9 cellular contexts compared by ENCODE assay signal in genomic region chr12:101857043-101857558, GRCh38. TPM values are rescaled to one million over a fixed set of nuclear protein-coding genes. Genes with fewer than 3 reads are reported as not detected.
DNase-seq lines count a peak whose midpoint lies in the region; ATAC-seq and TF ChIP-seq lines count a peak whose summit lies in the region.
"Had no signal": no experiment of that assay in that cellular context is flagged by ENCODE, and none has a peak within 500 bp of the region (broad histone marks: within the 10 kb centered on the region; RNA-seq: fewer than 3 reads in every experiment).

No MANE protein-coding gene starts in this region.

- H3K4me1 Mint-ChIP-seq in MCF 10A (ENCODE audit: insufficient read depth, unreplicated experiment), result peaks cover 26% of the 10 kb centered on the region
- H3K4me1 Mint-ChIP-seq in WTC11, result peaks cover 9% of the 10 kb centered on the region
- peaks cover 27% of the 10 kb centered on the region for H3K4me1 Mint-ChIP-seq in activated CD4-positive, alpha-beta T cell treated with anti-CD3 and anti-CD28 coated beads for 36 hours

- POLR2A ChIA-PET in MCF 10A (lab: Yijun Ruan, JAX), result interaction anchor here (0.9 to 1.0 kb wide), 3 partner anchors 27 to 902 kb away, joined by 3 read pairs; partner anchors contain the start of genes GNPTAB and WASHC3
- POLR2A ChIA-PET in WTC11 (lab: Charles Lee), result no interaction called here
- POLR2A ChIA-PET in activated CD4-positive, alpha-beta T cell treated with anti-CD3 and anti-CD28 coated beads for 36 hours (lab: Charles Lee), result no interaction called here

- intact Hi-C loops in MCF 10A (cut with micrococcal nuclease), result no loop called here
- intact Hi-C loops in breast epithelium (cut with DNase I; ENCODE audit: low total_unique reads), result no loop called here
- intact Hi-C loops in upper lobe of right lung (cut with DNase I), result no loop called here
- intact Hi-C loops in activated CD4-positive, alpha-beta T cell treated with anti-CD3 and anti-CD28 coated beads for 36 hours (cut with DNase I, micrococcal nuclease), result no loop called here

- H3K27ac Mint-ChIP-seq in MCF 10A (ENCODE audit: low read depth, unreplicated experiment), result no peak overlapping the region
- H3K27ac Mint-ChIP-seq in WTC11, result no peak overlapping the region
- H3K27ac Mint-ChIP-seq in activated CD4-positive, alpha-beta T cell treated with anti-CD3 and anti-CD28 coated beads for 36 hours, result no peak overlapping the region

- H3K9me3 Mint-ChIP-seq in MCF 10A (ENCODE audit: unreplicated experiment) (no peaks in the 10 kb centered on the region), WTC11 (no peaks in the 10 kb centered on the region)
- H3K9me3 Mint-ChIP-seq in activated CD4-positive, alpha-beta T cell treated with anti-CD3 and anti-CD28 coated beads for 36 hours (ENCODE audit: low read depth), result no peaks in the 10 kb centered on the region

- H3K4me3 ChIP-seq in breast epithelium (no peak overlapping the region), upper lobe of right lung (no peak overlapping the region)

- CTCF ChIA-PET in MCF 10A (lab: Yijun Ruan, JAX) (interaction anchor here (0.6 to 0.7 kb wide), 4 partner anchors 18 to 1479 kb away, joined by 3 to 4 read pairs (median 3); no protein-coding TSS in a partner anchor), WTC11 (lab: Charles Lee) (no interaction called here)
- CTCF ChIA-PET in activated CD4-positive, alpha-beta T cell treated with anti-CD3 and anti-CD28 coated beads for 36 hours (lab: Charles Lee), result no interaction called here

- no peak for TF ChIP-seq POLR2A in breast epithelium (IDR thresholded peaks at IDR 0.05)

- TF ChIP-seq CTCF in MCF 10A (IDR thresholded peaks at IDR 0.05; ENCODE audit: unreplicated experiment) (no peak), breast epithelium (IDR thresholded peaks at IDR 0.05) (no peak), upper lobe of right lung (IDR thresholded peaks at IDR 0.05) (no peak), WTC11 (IDR thresholded peaks at IDR 0.05) (no peak)

- BruUV-seq in MCF 10A (replicated peaks; lab: Mats Ljungman, UMichigan), result no TSS peak

- no peak overlapping the region for H3K27ac ChIP-seq in breast epithelium
- H3K27ac ChIP-seq in upper lobe of right lung, result peak overlapping the region; percentile 32
- H3K27ac ChIP-seq: C4-2B had no signal

- no peaks in the 10 kb centered on the region for H3K36me3 ChIP-seq in breast epithelium
- no peaks in the 10 kb centered on the region for H3K36me3 ChIP-seq in upper lobe of right lung

- ATAC-seq in HG03457 (IDR thresholded peaks at IDR 0.05; ENCODE audit: unreplicated experiment), result peak; percentile 35
- ATAC-seq in upper lobe of right lung, result peak; percentile 30
- ATAC-seq in WTC11, result no peak
- ATAC-seq in activated CD4-positive, alpha-beta T cell treated with anti-CD3 and anti-CD28 coated beads for 36 hours, result no peak

- H3K9me3 ChIP-seq in breast epithelium, result no peaks in the 10 kb centered on the region
- no peaks in the 10 kb centered on the region for H3K9me3 ChIP-seq in upper lobe of right lung

- H3K27me3 Mint-ChIP-seq in MCF 10A (ENCODE audit: insufficient read depth, unreplicated experiment), result no peaks in the 10 kb centered on the region
- no peaks in the 10 kb centered on the region for H3K27me3 Mint-ChIP-seq in WTC11 (ENCODE audit: low read depth)
- H3K27me3 Mint-ChIP-seq in activated CD4-positive, alpha-beta T cell treated with anti-CD3 and anti-CD28 coated beads for 36 hours, result no peaks in the 10 kb centered on the region

- no peaks in the 10 kb centered on the region for H3K36me3 Mint-ChIP-seq in MCF 10A (ENCODE audit: insufficient read depth, unreplicated experiment)
- no peaks in the 10 kb centered on the region for H3K36me3 Mint-ChIP-seq in WTC11
- H3K36me3 Mint-ChIP-seq in activated CD4-positive, alpha-beta T cell treated with anti-CD3 and anti-CD28 coated beads for 36 hours (ENCODE audit: low read depth), result peaks cover 1% of the 10 kb centered on the region

- DNase-seq in MCF 10A (ENCODE audit: unreplicated experiment) (peak; percentile 37), breast epithelium (ENCODE audit: low spot score in 2 of 2) (no peak), dermis blood vessel endothelial cell (peak; percentile 75), upper lobe of right lung (no peak), T-helper 1 cell (no peak), WTC11 (ENCODE audit: low spot score) (no peak)
- DNase-seq in activated CD4-positive, alpha-beta T cell treated with anti-CD3 and anti-CD28 coated beads for 36 hours, result no peak

- no peak overlapping the region for H3K4me3 Mint-ChIP-seq in MCF 10A (ENCODE audit: unreplicated experiment)
- H3K4me3 Mint-ChIP-seq in WTC11, result no peak overlapping the region
- no peak overlapping the region for H3K4me3 Mint-ChIP-seq in activated CD4-positive, alpha-beta T cell treated with anti-CD3 and anti-CD28 coated beads for 36 hours

- H3K27me3 ChIP-seq in breast epithelium, result no peaks in the 10 kb centered on the region
- no peaks in the 10 kb centered on the region for H3K27me3 ChIP-seq in upper lobe of right lung

- H3K4me1 ChIP-seq in breast epithelium (no peaks in the 10 kb centered on the region), upper lobe of right lung (peaks cover 30% of the 10 kb centered on the region)

TF ChIP-seq in WTC11, 78 proteins besides CTCF, POLR2A, EP300 and RAD21 (continues in another document):
- TF ChIP-seq, protein P1, sequence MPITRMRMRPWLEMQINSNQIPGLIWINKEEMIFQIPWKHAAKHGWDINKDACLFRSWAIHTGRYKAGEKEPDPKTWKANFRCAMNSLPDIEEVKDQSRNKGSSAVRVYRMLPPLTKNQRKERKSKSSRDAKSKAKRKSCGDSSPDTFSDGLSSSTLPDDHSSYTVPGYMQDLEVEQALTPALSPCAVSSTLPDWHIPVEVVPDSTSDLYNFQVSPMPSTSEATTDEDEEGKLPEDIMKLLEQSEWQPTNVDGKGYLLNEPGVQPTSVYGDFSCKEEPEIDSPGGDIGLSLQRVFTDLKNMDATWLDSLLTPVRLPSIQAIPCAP (CRISPR knock-in tag; IDR thresholded peaks at IDR 0.05), result no peak
- no peak for TF ChIP-seq ZNF671 (CRISPR knock-in tag; IDR thresholded peaks at IDR 0.05)
- no peak for TF ChIP-seq EMX1 (CRISPR knock-in tag; IDR thresholded peaks at IDR 0.05)
- TF ChIP-seq E2F4 (CRISPR knock-in tag; IDR thresholded peaks at IDR 0.05; ENCODE audit: borderline replicate concordance, low read depth), result no peak
- TF ChIP-seq ZNF281 (CRISPR knock-in tag; IDR thresholded peaks at IDR 0.05), result no peak
- TF ChIP-seq ZNF219 (CRISPR knock-in tag; IDR thresholded peaks at IDR 0.05; ENCODE audit: borderline replicate concordance), result no peak
- TF ChIP-seq ETV6 (CRISPR knock-in tag; IDR thresholded peaks at IDR 0.05), result no peak
- TF ChIP-seq GABPB1 (CRISPR knock-in tag; IDR thresholded peaks at IDR 0.05), result no peak
- TF ChIP-seq SMAD3 (CRISPR knock-in tag; IDR thresholded peaks at IDR 0.05; ENCODE audit: borderline replicate concordance), result no peak

RNA-seq across cellular contexts. Expression of gene DRAM1, which starts 20.3 kb away (rescaled TPM):
- total RNA-seq in MCF 10A (2022) (8.7 and 10.1 TPM in 2 replicates), breast epithelium (10 to 100 TPM; 31.2 to 32.4 (median 31.6) TPM), dermis blood vessel endothelial cell (22.3 and 30.1 TPM in 2 replicates), upper lobe of right lung (162 TPM), WTC11 (2021) (6.0 to 6.9 TPM (median 6.6 TPM) in 3 replicates)
- total RNA-seq in activated CD4-positive, alpha-beta T cell treated with anti-CD3 and anti-CD28 coated beads for 36 hours, result 1 to 10 TPM; 2.3 to 2.4 TPM

RNA-seq across cellular contexts. Expression of gene GNPTAB, which starts 26.3 kb away (rescaled TPM):
- total RNA-seq in MCF 10A (2022) (11.5 and 14.8 TPM in 2 replicates), breast epithelium (10 to 100 TPM; 37.4 to 59.0 (median 39.7) TPM), dermis blood vessel endothelial cell (28.2 and 37.3 TPM in 2 replicates), upper lobe of right lung (65.9 TPM), WTC11 (2021) (22.5 to 25.4 TPM (median 24.4 TPM) in 3 replicates)
- total RNA-seq in activated CD4-positive, alpha-beta T cell treated with anti-CD3 and anti-CD28 coated beads for 36 hours, result 10 to 100 TPM; 20.4 to 24.0 TPM

Comparison
In these comparisons a context has a peak if more than half of its experiments do, and no peak if none do; other contexts are left out.
1. DNase-seq: peak in MCF 10A (single experiment) and dermis blood vessel endothelial cell (single experiment); none in breast epithelium (0 of 2), upper lobe of right lung (single experiment), T-helper 1 cell (0 of 5), WTC11 (single experiment) and activated CD4-positive, alpha-beta T cell treated with anti-CD3 and anti-CD28 coated beads for 36 hours (single experiment).
2. ATAC-seq: peak in HG03457 (single experiment) and upper lobe of right lung (single experiment); none in WTC11 (single experiment) and activated CD4-positive, alpha-beta T cell treated with anti-CD3 and anti-CD28 coated beads for 36 hours (single experiment).